In genomic region chr22:22692707-22693530, GRCh38 we compare ENCODE assay signal across 8 cellular contexts. TPM values are rescaled to one million over a fixed set of nuclear protein-coding genes. Genes with fewer than 3 reads are reported as not detected.
DNase-seq lines count a peak whose midpoint lies in the region; ATAC-seq, FAIRE-seq and TF ChIP-seq lines count a peak whose summit lies in the region.

No MANE protein-coding gene starts in this region.

- H3K4me3 ChIP-seq in endothelial cell of umbilical vein (replicated peaks in 1 of 3; ENCODE audit: insufficient read depth in 1 of 3, low read depth in 1 of 3, low read length in 3 of 3) = no peak overlapping the region
- no peak overlapping the region for H3K4me3 ChIP-seq in esophagus muscularis mucosa

- POLR2A ChIA-PET in endothelial cell of umbilical vein (lab: Charles Lee) = no interaction called here

- H3K9me3 ChIP-seq in endothelial cell of umbilical vein (replicated peaks; ENCODE audit: control insufficient read depth, insufficient read depth, low read length) (no peaks in the 10 kb centered on the region), esophagus muscularis mucosa (no peaks in the 10 kb centered on the region)

- H3K9me1 ChIP-seq in endothelial cell of umbilical vein (replicated peaks; ENCODE audit: control insufficient read depth, extremely low read depth, insufficient read depth, low read length) = no peaks in the 10 kb centered on the region

- no peak overlapping the region for H3K27ac ChIP-seq in endothelial cell of umbilical vein (ENCODE audit: insufficient read depth, low read depth, low read length)
- no peak overlapping the region for H3K27ac ChIP-seq in esophagus muscularis mucosa (replicated peaks in 1 of 4)

- H4K20me1 ChIP-seq in endothelial cell of umbilical vein (replicated peaks; ENCODE audit: control insufficient read depth, extremely low read depth, insufficient read depth, low read length) = no peaks in the 10 kb centered on the region

- H3K4me1 ChIP-seq in endothelial cell of umbilical vein (ENCODE audit: control insufficient read depth, extremely low read depth, insufficient read depth, low read length) (peaks cover 9% of the 10 kb centered on the region), esophagus muscularis mucosa (no peaks in the 10 kb centered on the region)

- DNase-seq in NCI-H2107 treated with DMSO at 0.1 percent for 48 hours (lab: John Stamatoyannopoulos, UW; ENCODE audit: unreplicated experiment) (peak; percentile 43), endothelial cell of umbilical vein (ENCODE audit: low read depth, low spot score) (peak; percentile 36), pulmonary artery endothelial cell (ENCODE audit: low read depth, low spot score) (peak; percentile 13), esophagus muscularis mucosa (ENCODE audit: extremely low spot score) (no peak), medulla oblongata (ENCODE audit: extremely low spot score) (no peak)
- peak; percentile 15 to 50 for DNase-seq in activated CD8-positive, alpha-beta memory T cell treated with anti-CD3 and anti-CD28 coated beads for 1 hour (ENCODE audit: extremely low read depth in 1 of 2, low read depth in 1 of 2)

- TF ChIP-seq POLR2A in endothelial cell of umbilical vein (IDR thresholded peaks at IDR 0.05; ENCODE audit: low read depth, low read length) (no peak), esophagus muscularis mucosa (IDR thresholded peaks at IDR 0.05; ENCODE audit: low read depth) (no peak)

- H3K79me2 ChIP-seq in endothelial cell of umbilical vein (ENCODE audit: control insufficient read depth, insufficient read depth, low read length) = no peaks in the 10 kb centered on the region

- H2AFZ ChIP-seq in endothelial cell of umbilical vein (ENCODE audit: low read depth, low read length) = no peak overlapping the region

- 57% methylated on average over 8 of the region's 8 CpGs for WGBS in esophagus muscularis mucosa

- CTCF ChIA-PET in endothelial cell of umbilical vein (lab: Charles Lee) = interaction anchor here (0.9 to 2.0 kb wide), 5 partner anchors 9 to 61 kb away, joined by 3 to 8 read pairs (median 4); no protein-coding TSS in a partner anchor

- H3K9ac ChIP-seq in endothelial cell of umbilical vein (replicated peaks; ENCODE audit: extremely low read depth, insufficient read depth, low read length) = no peak overlapping the region

- H3K4me2 ChIP-seq in endothelial cell of umbilical vein (ENCODE audit: insufficient read depth, low read length) = no peak overlapping the region

- H3K27me3 ChIP-seq in endothelial cell of umbilical vein (ENCODE audit: control insufficient read depth in 2 of 2, insufficient read depth in 2 of 2, low read length in 2 of 2) = peaks cover 2 to 10% of the 10 kb centered on the region in 2 experiments
- peaks cover 0 to 9% (median 0%) of the 10 kb centered on the region in 4 donors for H3K27me3 ChIP-seq in esophagus muscularis mucosa

- H3K36me3 ChIP-seq in endothelial cell of umbilical vein (ENCODE audit: control insufficient read depth in 2 of 2, extremely low read depth in 1 of 2, insufficient read depth in 2 of 2, low read length in 2 of 2) (no peaks in the 10 kb centered on the region), esophagus muscularis mucosa (no peaks in the 10 kb centered on the region)

- TF ChIP-seq CTCF in GM12873 (IDR thresholded peaks at IDR 0.05; ENCODE audit: insufficient read depth, low read depth, low read length, missing control alignments) = peak; percentile 73
- TF ChIP-seq CTCF in endothelial cell of umbilical vein (IDR thresholded peaks at IDR 0.05; ENCODE audit: extremely low read depth in 1 of 2, insufficient read depth in 1 of 2, low read depth in 1 of 2, low read length in 2 of 2) = peak; percentile 50 to 54
- peak in 1 of 3 experiments; percentile 31 for TF ChIP-seq CTCF in esophagus muscularis mucosa (IDR thresholded peaks at IDR 0.05)

- intact Hi-C loops in endothelial cell of umbilical vein (cut with micrococcal nuclease) = no loop called here
- intact Hi-C loops in esophagus muscularis mucosa (cut with DNase I) = no loop called here

- FAIRE-seq in endothelial cell of umbilical vein (lab: Jason Lieb, UNC) = peak; percentile 48

- BruUV-seq in endothelial cell of umbilical vein (replicated peaks; lab: Mats Ljungman, UMichigan) = no TSS peak

- no peak for TF ChIP-seq EP300 in esophagus muscularis mucosa (IDR thresholded peaks at IDR 0.05)

- dilution Hi-C loops in endothelial cell of umbilical vein (cut with MboI; ENCODE audit: extremely low pct_ligation_motif_present, low sequenced_read_pairs) = no loop called here

- no peak for ATAC-seq in HG02759 (IDR thresholded peaks at IDR 0.05; ENCODE audit: unreplicated experiment)

TF ChIP-seq in endothelial cell of umbilical vein, 7 proteins besides CTCF, POLR2A, EP300 and RAD21:
- peak; percentile 52 for TF ChIP-seq FOS (IDR thresholded peaks at IDR 0.05; ENCODE audit: borderline replicate concordance, insufficient read depth, low read length)
- no peak for TF ChIP-seq MAX (IDR thresholded peaks at IDR 0.05; ENCODE audit: insufficient read depth, insufficient read length)
- TF ChIP-seq JUN (IDR thresholded peaks at IDR 0.05; ENCODE audit: borderline replicate concordance, insufficient read depth, insufficient read length, low read depth) = peak; percentile 7

RNA-seq across cellular contexts. Expression of gene GGTLC2, which starts 48.5 kb away (rescaled TPM):
- total RNA-seq in endothelial cell of umbilical vein (not detected in 2 replicates), pulmonary artery endothelial cell (not detected in 2 replicates), esophagus muscularis mucosa (not detected)
- polyA plus RNA-seq in endothelial cell of umbilical vein = not detected in 2 replicates
- not detected in 2 replicates for polyA plus RNA-seq in endothelial cell of umbilical vein (2011; cell fraction: cytosol; rRNA removed)
- not detected in 2 replicates for polyA plus RNA-seq in endothelial cell of umbilical vein (2011; cell fraction: nucleus; rRNA removed)
- polyA plus RNA-seq in endothelial cell of umbilical vein (2012) = not detected in 2 replicates
- not detected in 2 replicates for polyA minus RNA-seq in endothelial cell of umbilical vein
- polyA minus RNA-seq in endothelial cell of umbilical vein (2011; cell fraction: cytosol; rRNA and poly(A)+ RNA removed) = not detected
- polyA minus RNA-seq in endothelial cell of umbilical vein (2011; cell fraction: nucleus; rRNA and poly(A)+ RNA removed) = not detected in 2 replicates

Comparison
In these comparisons a context has a peak if more than half of its experiments do, and no peak if none do; other contexts are left out.
1. DNase-seq: peak in NCI-H2107 treated with DMSO at 0.1 percent for 48 hours (single experiment), activated CD8-positive, alpha-beta memory T cell treated with anti-CD3 and anti-CD28 coated beads for 1 hour (2 of 2), endothelial cell of umbilical vein (single experiment) and pulmonary artery endothelial cell (single experiment); none in esophagus muscularis mucosa (single experiment) and medulla oblongata (single experiment).